In genomic region chr1:35268282-35269189, GRCh38 we compare ENCODE assay signal across 1 cellular context.
A peak's percentile ranks its signal among the peaks of the same experiment; 100 is the strongest.
TF ChIP-seq lines count a peak whose summit lies in the region.

ZMYM4 (plus strand) TSS chr1:35268709; CDS start chr1:35269047, 338 bp downstream.

TF ChIP-seq in K562, 482 proteins besides CTCF, POLR2A, EP300 and RAD21 (continued from another document):
- TF ChIP-seq SRF (CRISPR knock-in tag; IDR thresholded peaks at IDR 0.05) (0 out of 4 replicates have a peak, but pooled peaks of 1 of the 2 experiments have one; percentile 49), HDAC1 (IDR thresholded peaks at IDR 0.05) (peak in 1 of 2 experiments; percentile 37; a peak in 1 of 4 replicates), CCAR2 (IDR thresholded peaks at IDR 0.05; ENCODE audit: low read depth, low read length) (no peak), MITF (IDR thresholded peaks at IDR 0.05) (peak; percentile 19; the same call in 1 of the 2 replicates), TARDBP (IDR thresholded peaks at IDR 0.05) (0 out of 2 replicates have a peak, but pooled peaks have one; percentile 31), THAP7 (CRISPR knock-in tag; IDR thresholded peaks at IDR 0.05) (peak; percentile 75; the same call in 1 of the 2 replicates), DPF2 (IDR thresholded peaks at IDR 0.05) (0 out of 2 replicates have a peak, but pooled peaks have one; percentile 55), SOX6 (IDR thresholded peaks at IDR 0.05) (0 out of 2 replicates have a peak, but pooled peaks have one; percentile 15), ZHX1 (conservative IDR thresholded peaks at IDR 0.05; ENCODE audit: low read length) (no peak), MLLT1 (IDR thresholded peaks at IDR 0.05) (peak in 1 of 2 experiments; percentile 92; a peak in 2 of 4 replicates), ILF3 (IDR thresholded peaks at IDR 0.05; ENCODE audit: borderline replicate concordance) (peak; percentile 95), ZNF263 (CRISPR knock-in tag; IDR thresholded peaks at IDR 0.05; ENCODE audit: borderline replicate concordance) (peak; percentile 17; the same call in 1 of the 2 replicates), STAG1 (CRISPR knock-in tag; IDR thresholded peaks at IDR 0.05; ENCODE audit: borderline replicate concordance) (no peak), ELF4 (CRISPR knock-in tag; IDR thresholded peaks at IDR 0.05) (0 out of 2 replicates have a peak, but pooled peaks have one; percentile 16), CHD4 (IDR thresholded peaks at IDR 0.05; ENCODE audit: insufficient read depth, insufficient replicate concordance, low read depth, low read length, poor library complexity, severe bottlenecking) (no peak), ZNF12 (CRISPR knock-in tag; IDR thresholded peaks at IDR 0.05) (0 out of 2 replicates have a peak, but pooled peaks have one; percentile 16), CCNT2 (IDR thresholded peaks at IDR 0.05; ENCODE audit: borderline replicate concordance, extremely low read depth, insufficient read length, low read depth, low read length) (peak; percentile 66), ZNF143 (CRISPR knock-in tag; IDR thresholded peaks at IDR 0.05) (peak; percentile 44; the same call in 1 of the 2 replicates), ZFX (CRISPR knock-in tag; IDR thresholded peaks at IDR 0.05) (peak; percentile 92), USF2 (CRISPR knock-in tag; IDR thresholded peaks at IDR 0.05) (no peak), RNF2 (IDR thresholded peaks at IDR 0.05) (no peak), TAF9B (IDR thresholded peaks at IDR 0.05; ENCODE audit: partially characterized antibody) (peak; percentile 33), ETV6 (IDR thresholded peaks at IDR 0.05; ENCODE audit: borderline replicate concordance in 1 of 2, low read depth in 2 of 2, low read length in 1 of 2) (no peak; a peak in 1 of 4 replicates), ETV6 (CRISPR knock-in tag; IDR thresholded peaks at IDR 0.05; ENCODE audit: borderline replicate concordance) (no peak), RAD51 (IDR thresholded peaks at IDR 0.05; ENCODE audit: borderline replicate concordance, low read depth) (no peak), POLR3A (IDR thresholded peaks at IDR 0.05; ENCODE audit: borderline replicate concordance, extremely low read depth, insufficient read depth, insufficient read length) (no peak), ATF1 (CRISPR knock-in tag; IDR thresholded peaks at IDR 0.05) (no peak), ATF1 (tag; IDR thresholded peaks at IDR 0.05) (peak; percentile 60)
- TF ChIP-seq, protein P1, sequence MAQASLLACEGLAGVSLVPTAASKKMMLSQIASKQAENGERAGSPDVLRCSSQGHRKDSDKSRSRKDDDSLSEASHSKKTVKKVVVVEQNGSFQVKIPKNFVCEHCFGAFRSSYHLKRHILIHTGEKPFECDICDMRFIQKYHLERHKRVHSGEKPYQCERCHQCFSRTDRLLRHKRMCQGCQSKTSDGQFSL (CRISPR knock-in tag; IDR thresholded peaks at IDR 0.05) = no peak; the same call in 1 of the 2 replicates
- TF ChIP-seq, protein P1 (tag; IDR thresholded peaks at IDR 0.05) = no peak
- TF ChIP-seq, protein P2, sequence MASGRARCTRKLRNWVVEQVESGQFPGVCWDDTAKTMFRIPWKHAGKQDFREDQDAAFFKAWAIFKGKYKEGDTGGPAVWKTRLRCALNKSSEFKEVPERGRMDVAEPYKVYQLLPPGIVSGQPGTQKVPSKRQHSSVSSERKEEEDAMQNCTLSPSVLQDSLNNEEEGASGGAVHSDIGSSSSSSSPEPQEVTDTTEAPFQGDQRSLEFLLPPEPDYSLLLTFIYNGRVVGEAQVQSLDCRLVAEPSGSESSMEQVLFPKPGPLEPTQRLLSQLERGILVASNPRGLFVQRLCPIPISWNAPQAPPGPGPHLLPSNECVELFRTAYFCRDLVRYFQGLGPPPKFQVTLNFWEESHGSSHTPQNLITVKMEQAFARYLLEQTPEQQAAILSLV (tag; IDR thresholded peaks at IDR 0.05) = no peak
- TF ChIP-seq, protein P3, sequence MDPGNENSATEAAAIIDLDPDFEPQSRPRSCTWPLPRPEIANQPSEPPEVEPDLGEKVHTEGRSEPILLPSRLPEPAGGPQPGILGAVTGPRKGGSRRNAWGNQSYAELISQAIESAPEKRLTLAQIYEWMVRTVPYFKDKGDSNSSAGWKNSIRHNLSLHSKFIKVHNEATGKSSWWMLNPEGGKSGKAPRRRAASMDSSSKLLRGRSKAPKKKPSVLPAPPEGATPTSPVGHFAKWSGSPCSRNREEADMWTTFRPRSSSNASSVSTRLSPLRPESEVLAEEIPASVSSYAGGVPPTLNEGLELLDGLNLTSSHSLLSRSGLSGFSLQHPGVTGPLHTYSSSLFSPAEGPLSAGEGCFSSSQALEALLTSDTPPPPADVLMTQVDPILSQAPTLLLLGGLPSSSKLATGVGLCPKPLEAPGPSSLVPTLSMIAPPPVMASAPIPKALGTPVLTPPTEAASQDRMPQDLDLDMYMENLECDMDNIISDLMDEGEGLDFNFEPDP (CRISPR knock-in tag; IDR thresholded peaks at IDR 0.05) = no peak
- TF ChIP-seq, protein P4, sequence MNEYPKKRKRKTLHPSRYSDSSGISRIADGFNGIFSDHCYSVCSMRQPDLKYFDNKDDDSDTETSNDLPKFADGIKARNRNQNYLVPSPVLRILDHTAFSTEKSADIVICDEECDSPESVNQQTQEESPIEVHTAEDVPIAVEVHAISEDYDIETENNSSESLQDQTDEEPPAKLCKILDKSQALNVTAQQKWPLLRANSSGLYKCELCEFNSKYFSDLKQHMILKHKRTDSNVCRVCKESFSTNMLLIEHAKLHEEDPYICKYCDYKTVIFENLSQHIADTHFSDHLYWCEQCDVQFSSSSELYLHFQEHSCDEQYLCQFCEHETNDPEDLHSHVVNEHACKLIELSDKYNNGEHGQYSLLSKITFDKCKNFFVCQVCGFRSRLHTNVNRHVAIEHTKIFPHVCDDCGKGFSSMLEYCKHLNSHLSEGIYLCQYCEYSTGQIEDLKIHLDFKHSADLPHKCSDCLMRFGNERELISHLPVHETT (CRISPR knock-in tag; conservative IDR thresholded peaks at IDR 0.05 in 1 of 2, IDR thresholded peaks at IDR 0.05 in 1 of 2) = peak in 1 of 2 experiments; percentile 73; a peak in 2 of 4 replicates
- TF ChIP-seq, protein P5, sequence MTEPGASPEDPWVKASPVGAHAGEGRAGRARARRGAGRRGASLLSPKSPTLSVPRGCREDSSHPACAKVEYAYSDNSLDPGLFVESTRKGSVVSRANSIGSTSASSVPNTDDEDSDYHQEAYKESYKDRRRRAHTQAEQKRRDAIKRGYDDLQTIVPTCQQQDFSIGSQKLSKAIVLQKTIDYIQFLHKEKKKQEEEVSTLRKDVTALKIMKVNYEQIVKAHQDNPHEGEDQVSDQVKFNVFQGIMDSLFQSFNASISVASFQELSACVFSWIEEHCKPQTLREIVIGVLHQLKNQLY (CRISPR knock-in tag; conservative IDR thresholded peaks at IDR 0.05) = no peak
- TF ChIP-seq, protein P6, sequence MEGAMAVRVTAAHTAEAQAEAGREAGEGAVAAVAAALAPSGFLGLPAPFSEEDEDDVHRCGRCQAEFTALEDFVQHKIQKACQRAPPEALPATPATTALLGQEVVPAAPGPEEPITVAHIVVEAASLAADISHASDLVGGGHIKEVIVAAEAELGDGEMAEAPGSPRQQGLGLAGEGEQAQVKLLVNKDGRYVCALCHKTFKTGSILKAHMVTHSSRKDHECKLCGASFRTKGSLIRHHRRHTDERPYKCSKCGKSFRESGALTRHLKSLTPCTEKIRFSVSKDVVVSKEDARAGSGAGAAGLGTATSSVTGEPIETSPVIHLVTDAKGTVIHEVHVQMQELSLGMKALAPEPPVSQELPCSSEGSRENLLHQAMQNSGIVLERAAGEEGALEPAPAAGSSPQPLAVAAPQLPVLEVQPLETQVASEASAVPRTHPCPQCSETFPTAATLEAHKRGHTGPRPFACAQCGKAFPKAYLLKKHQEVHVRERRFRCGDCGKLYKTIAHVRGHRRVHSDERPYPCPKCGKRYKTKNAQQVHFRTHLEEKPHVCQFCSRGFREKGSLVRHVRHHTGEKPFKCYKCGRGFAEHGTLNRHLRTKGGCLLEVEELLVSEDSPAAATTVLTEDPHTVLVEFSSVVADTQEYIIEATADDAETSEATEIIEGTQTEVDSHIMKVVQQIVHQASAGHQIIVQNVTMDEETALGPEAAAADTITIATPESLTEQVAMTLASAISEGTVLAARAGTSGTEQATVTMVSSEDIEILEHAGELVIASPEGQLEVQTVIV (CRISPR knock-in tag; IDR thresholded peaks at IDR 0.05; ENCODE audit: borderline replicate concordance) = 0 out of 2 replicates have a peak, but pooled peaks have one; percentile 19
- TF ChIP-seq, protein P7, sequence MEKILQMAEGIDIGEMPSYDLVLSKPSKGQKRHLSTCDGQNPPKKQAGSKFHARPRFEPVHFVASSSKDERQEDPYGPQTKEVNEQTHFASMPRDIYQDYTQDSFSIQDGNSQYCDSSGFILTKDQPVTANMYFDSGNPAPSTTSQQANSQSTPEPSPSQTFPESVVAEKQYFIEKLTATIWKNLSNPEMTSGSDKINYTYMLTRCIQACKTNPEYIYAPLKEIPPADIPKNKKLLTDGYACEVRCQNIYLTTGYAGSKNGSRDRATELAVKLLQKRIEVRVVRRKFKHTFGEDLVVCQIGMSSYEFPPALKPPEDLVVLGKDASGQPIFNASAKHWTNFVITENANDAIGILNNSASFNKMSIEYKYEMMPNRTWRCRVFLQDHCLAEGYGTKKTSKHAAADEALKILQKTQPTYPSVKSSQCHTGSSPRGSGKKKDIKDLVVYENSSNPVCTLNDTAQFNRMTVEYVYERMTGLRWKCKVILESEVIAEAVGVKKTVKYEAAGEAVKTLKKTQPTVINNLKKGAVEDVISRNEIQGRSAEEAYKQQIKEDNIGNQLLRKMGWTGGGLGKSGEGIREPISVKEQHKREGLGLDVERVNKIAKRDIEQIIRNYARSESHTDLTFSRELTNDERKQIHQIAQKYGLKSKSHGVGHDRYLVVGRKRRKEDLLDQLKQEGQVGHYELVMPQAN (IDR thresholded peaks at IDR 0.05; ENCODE audit: borderline replicate concordance) = peak; percentile 23; the same call in 1 of the 2 replicates
- TF ChIP-seq, protein P8, sequence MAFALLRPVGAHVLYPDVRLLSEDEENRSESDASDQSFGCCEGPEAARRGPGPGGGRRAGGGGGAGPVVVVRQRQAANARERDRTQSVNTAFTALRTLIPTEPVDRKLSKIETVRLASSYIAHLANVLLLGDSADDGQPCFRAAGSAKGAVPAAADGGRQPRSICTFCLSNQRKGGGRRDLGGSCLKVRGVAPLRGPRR (CRISPR knock-in tag; IDR thresholded peaks at IDR 0.05) = no peak
